ENCODE assay signal across 10 cellular contexts in the genomic region with DNA sequence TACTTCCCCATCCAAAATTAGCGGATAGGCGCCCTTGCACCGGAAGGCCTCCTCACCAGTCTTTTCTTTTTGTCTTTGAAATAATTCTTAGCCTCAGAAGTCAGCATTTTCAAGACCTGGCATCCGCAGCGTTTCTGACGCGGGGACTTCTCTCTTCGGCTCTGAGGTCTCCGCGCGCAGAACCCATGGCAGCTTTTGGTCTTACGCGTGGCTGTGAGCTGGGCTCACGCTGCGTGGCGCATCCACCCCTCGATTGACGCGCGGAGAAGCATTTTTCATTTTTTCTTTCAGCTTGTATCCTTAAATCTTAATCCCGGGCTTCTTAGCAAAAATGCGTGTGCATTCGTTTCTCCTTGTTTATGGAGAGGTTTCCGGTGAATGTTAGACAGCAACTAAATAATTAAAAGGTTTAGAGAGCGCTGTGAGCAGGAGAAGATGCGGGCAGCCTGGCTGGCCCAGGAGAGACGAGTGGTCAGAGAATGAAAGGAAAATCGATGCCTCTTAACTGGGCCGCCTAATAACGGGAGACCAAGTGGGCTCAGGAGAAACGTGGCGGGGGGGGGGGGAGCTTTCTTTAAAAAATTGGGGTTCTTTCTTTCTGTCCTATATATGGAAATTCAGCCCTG. TPM values are rescaled to one million over a fixed set of nuclear protein-coding genes. Genes with fewer than 3 reads are reported as not detected.
DNase-seq lines count a peak whose midpoint lies in the region; ATAC-seq, FAIRE-seq and TF ChIP-seq lines count a peak whose summit lies in the region.
"Had no signal": no experiment of that assay in that cellular context is flagged by ENCODE, and none has a peak within 500 bp of the region (broad histone marks: within the 10 kb centered on the region; RNA-seq: fewer than 3 reads in every experiment).

No MANE protein-coding gene starts in this region.

- WGBS in HepG2 (ENCODE audit: low lambda C conversion rate) = 64% methylated on average over 32 of the region's 32 CpGs
- 13% methylated on average over 32 of the region's 32 CpGs for WGBS in right lobe of liver (ENCODE audit: insufficient coverage, low coverage, low lambda C conversion rate, missing lambda C conversion rate)
- WGBS in tibial nerve, 2 donors = 9 to 10% methylated on average over 32 of the region's 32 CpGs
- 8 to 15% (median 13%) methylated on average over 31 to 32 of the region's 32 CpGs for WGBS in psoas muscle, 3 donors

- DNase-seq in HepG2 (ENCODE audit: low spot score) (no peak), right lobe of liver (no peak), kidney (no peak), type B pancreatic cell (ENCODE audit: extremely low spot score, unreplicated experiment) (no peak), tibial nerve (ENCODE audit: low spot score in 2 of 2) (no peak), sciatic nerve (ENCODE audit: low spot score) (no peak), psoas muscle (no peak)

- intact Hi-C loops in HepG2 (cut with micrococcal nuclease; ENCODE audit: unreplicated experiment) = no loop called here
- intact Hi-C loops in right lobe of liver (cut with DNase I) = no loop called here
- intact Hi-C loops in kidney (cut with DNase I) = no loop called here
- intact Hi-C loops in sciatic nerve (cut with DNase I) = no loop called here
- intact Hi-C loops in psoas muscle (cut with DNase I) = no loop called here

- POLR2A ChIA-PET in HepG2 (lab: Yijun Ruan, JAX) = no interaction called here

- H3K36me3 Mint-ChIP-seq in activated T-helper 17 cell treated with anti-CD3 and anti-CD28 coated beads, Interleukin-2, amount 50 U/mL, for 72 hours (ENCODE audit: low read depth) = peaks cover 47% of the 10 kb centered on the region
- H3K36me3 Mint-ChIP-seq in type B pancreatic cell = peaks cover 13% of the 10 kb centered on the region

- peaks cover 28% of the 10 kb centered on the region for H3K27me3 Mint-ChIP-seq in activated T-helper 17 cell treated with anti-CD3 and anti-CD28 coated beads, Interleukin-2, amount 50 U/mL, for 72 hours
- H3K27me3 Mint-ChIP-seq in type B pancreatic cell = peaks cover 62% of the 10 kb centered on the region

- H2AFZ ChIP-seq in HepG2 (ENCODE audit: low read length) = no peak overlapping the region

- FAIRE-seq in HepG2 (lab: Jason Lieb, UNC) (no peak), kidney (lab: Jason Lieb, UNC) (no peak)
- FAIRE-seq: bronchial epithelial cell had no signal

- peaks cover 15% of the 10 kb centered on the region; the same call in 1 of the 2 replicates for H3K4me1 ChIP-seq in HepG2 (ENCODE audit: insufficient read depth, low read length)
- H3K4me1 ChIP-seq in right lobe of liver = peaks cover 0 to 44% (median 15%) of the 10 kb centered on the region in 4 donors
- peaks cover 0 to 12% of the 10 kb centered on the region in 2 donors for H3K4me1 ChIP-seq in kidney (ENCODE audit: control insufficient read depth in 1 of 2, insufficient read depth in 1 of 2, low read depth in 1 of 2, low read length in 2 of 2)
- H3K4me1 ChIP-seq in tibial nerve = peaks cover 0 to 83% (median 54%) of the 10 kb centered on the region in 4 donors
- H3K4me1 ChIP-seq in psoas muscle = peaks cover 37% of the 10 kb centered on the region

- TF ChIP-seq CTCF in HepG2 (CRISPR knock-in tag; IDR thresholded peaks at IDR 0.05) (no peak), right lobe of liver (IDR thresholded peaks at IDR 0.05) (no peak), kidney (IDR thresholded peaks at IDR 0.05; ENCODE audit: borderline replicate concordance, extremely low read depth, insufficient read depth) (no peak), type B pancreatic cell (conservative IDR thresholded peaks at IDR 0.05) (no peak), tibial nerve (IDR thresholded peaks at IDR 0.05) (no peak), psoas muscle (IDR thresholded peaks at IDR 0.05) (no peak)

- ATAC-seq in HepG2 = no peak
- ATAC-seq in right lobe of liver = no peak
- no peak for ATAC-seq in activated T-helper 17 cell treated with anti-CD3 and anti-CD28 coated beads, Interleukin-2, amount 50 U/mL, for 72 hours (replicated peaks)
- no peak for ATAC-seq in sciatic nerve
- no peak for ATAC-seq in psoas muscle

- in situ Hi-C loops in HepG2 (cut with HindIII; ENCODE audit: extremely low pct_ligation_motif_present, low pct_unique_long_range_greater_than_20kb) = no loop called here

- no peak for TF ChIP-seq RAD21 in HepG2 (CRISPR knock-in tag; IDR thresholded peaks at IDR 0.05)

- CTCF ChIA-PET in HepG2 (lab: Yijun Ruan, JAX; ENCODE audit: low intra/inter-chr PET ratio, low total read pairs) = no interaction called here

- TF ChIP-seq EP300 in HepG2 (IDR thresholded peaks at IDR 0.05; ENCODE audit: low read depth in 2 of 2, low read length in 2 of 2) (no peak), HepG2 (CRISPR knock-in tag; IDR thresholded peaks at IDR 0.05; ENCODE audit: borderline replicate concordance) (no peak), tibial nerve (IDR thresholded peaks at IDR 0.05) (peak in 1 of 2 donors; percentile 53)

- no peaks in the 10 kb centered on the region for H3K79me2 ChIP-seq in HepG2 (ENCODE audit: insufficient read depth, low read length)

- H3K27me3 ChIP-seq in HepG2 (ENCODE audit: control insufficient read depth in 1 of 2, insufficient read depth in 2 of 2, low read length in 2 of 2) (peaks cover 14 to 79% of the 10 kb centered on the region in 2 experiments), right lobe of liver (peaks cover 7 to 39% of the 10 kb centered on the region in 2 donors), tibial nerve (peaks cover 5 to 100% of the 10 kb centered on the region in 2 donors), psoas muscle (ENCODE audit: insufficient read depth in 3 of 3, low read length in 2 of 3) (peaks cover 0 to 100% (median 49%) of the 10 kb centered on the region in 3 donors)

- H3K4me3 ChIP-seq in HepG2 (replicated peaks in 1 of 3; ENCODE audit: insufficient read depth in 1 of 3, low read depth in 2 of 3, low read length in 3 of 3) (no peak overlapping the region), right lobe of liver (no peak overlapping the region), kidney (ENCODE audit: low read length in 2 of 2) (peak overlapping the region; percentile 24 to 47), tibial nerve (no peak overlapping the region), psoas muscle (no peak overlapping the region)

- BruUV-seq in HepG2 (replicated peaks; lab: Mats Ljungman, UMichigan) = no TSS peak

- no peaks in the 10 kb centered on the region for H3K36me3 ChIP-seq in HepG2 (replicated peaks in 1 of 2; ENCODE audit: control insufficient read depth in 1 of 2, insufficient read depth in 2 of 2, low read length in 2 of 2)
- no peaks in the 10 kb centered on the region for H3K36me3 ChIP-seq in right lobe of liver
- no peaks in the 10 kb centered on the region for H3K36me3 ChIP-seq in kidney (ENCODE audit: control insufficient read depth in 1 of 2, insufficient read depth in 2 of 2, low read length in 2 of 2)
- H3K36me3 ChIP-seq in tibial nerve = no peaks in the 10 kb centered on the region
- no peaks in the 10 kb centered on the region for H3K36me3 ChIP-seq in psoas muscle (ENCODE audit: insufficient read depth in 1 of 2, low read depth in 1 of 2)
- H3K36me3 ChIP-seq: BLaER1 treated with 17β-estradiol and CSF1 and Interleukin-3, amounts not matched to agents 10 nM and 100 nM had no signal

- no peak overlapping the region for H3K4me2 ChIP-seq in HepG2 (ENCODE audit: low read depth, low read length)

- H3K4me3 Mint-ChIP-seq in activated T-helper 17 cell treated with anti-CD3 and anti-CD28 coated beads, Interleukin-2, amount 50 U/mL, for 72 hours = peak overlapping the region; percentile 98
- peak overlapping the region; percentile 97 for H3K4me3 Mint-ChIP-seq in type B pancreatic cell

- no peaks in the 10 kb centered on the region for H3K9me3 Mint-ChIP-seq in activated T-helper 17 cell treated with anti-CD3 and anti-CD28 coated beads, Interleukin-2, amount 50 U/mL, for 72 hours
- H3K9me3 Mint-ChIP-seq in type B pancreatic cell = no peaks in the 10 kb centered on the region

- H3K9ac ChIP-seq in HepG2 (ENCODE audit: insufficient read depth, low read depth, low read length) = no peak overlapping the region
- peak overlapping the region; percentile 32 to 55 for H3K9ac ChIP-seq in kidney (ENCODE audit: low read length in 2 of 2)
- H3K9ac ChIP-seq: BLaER1 treated with 17β-estradiol and CSF1 and Interleukin-3, amounts not matched to agents 10 nM and 100 nM had no signal

- H4K20me1 ChIP-seq in HepG2 (ENCODE audit: insufficient read depth, low read length) = peaks cover 26% of the 10 kb centered on the region; the same call in 1 of the 2 replicates

- peaks cover 15% of the 10 kb centered on the region for H3K4me1 Mint-ChIP-seq in activated T-helper 17 cell treated with anti-CD3 and anti-CD28 coated beads, Interleukin-2, amount 50 U/mL, for 72 hours
- H3K4me1 Mint-ChIP-seq in type B pancreatic cell (ENCODE audit: unreplicated experiment) = peaks cover 19% of the 10 kb centered on the region

- H3K27ac ChIP-seq in HepG2 (ENCODE audit: extremely low read length, insufficient read depth, low read length) (no peak overlapping the region), right lobe of liver (no peak overlapping the region), kidney (ENCODE audit: low read depth in 2 of 2, low read length in 2 of 2) (peak overlapping the region; percentile 45 to 89), tibial nerve (no peak overlapping the region), psoas muscle (no peak overlapping the region)
- H3K27ac ChIP-seq: BLaER1 treated with 17β-estradiol and CSF1 and Interleukin-3, amounts not matched to agents 10 nM and 100 nM had no signal

- no peak for TF ChIP-seq POLR2A in HepG2 (IDR thresholded peaks at IDR 0.05; ENCODE audit: insufficient read depth in 1 of 2, low read depth in 2 of 2, low read length in 2 of 2)
- TF ChIP-seq POLR2A in right lobe of liver (IDR thresholded peaks at IDR 0.05) = no peak
- no peak for TF ChIP-seq POLR2A in tibial nerve (IDR thresholded peaks at IDR 0.05)

- H3K9me3 ChIP-seq in HepG2 (ENCODE audit: low read length) (no peaks in the 10 kb centered on the region), right lobe of liver (no peaks in the 10 kb centered on the region), kidney (ENCODE audit: control insufficient read depth in 1 of 2, low read length in 2 of 2) (no peaks in the 10 kb centered on the region), tibial nerve (no peaks in the 10 kb centered on the region), psoas muscle (no peaks in the 10 kb centered on the region)

- H3K27ac Mint-ChIP-seq in activated T-helper 17 cell treated with anti-CD3 and anti-CD28 coated beads, Interleukin-2, amount 50 U/mL, for 72 hours = no peak overlapping the region
- peak overlapping the region; percentile 97 for H3K27ac Mint-ChIP-seq in type B pancreatic cell

RNA-seq across cellular contexts. Expression of a gene that starts 2.0 kb away (rescaled TPM):
- not detected in 2 replicates for total RNA-seq in HepG2 (2016; rRNA removed; fragmentation: Illumina TruSeq; extraction: Trizol)
- total RNA-seq in HepG2 (2016; cell fraction: cytosol; rRNA removed; fragmentation: Illumina TruSeq; extraction: Trizol; ENCODE audit: low read depth) = not detected in 2 replicates
- not detected in 2 replicates for total RNA-seq in HepG2 (2016; cell fraction: insoluble cytoplasmic fraction; rRNA removed; fragmentation: Illumina TruSeq; extraction: Trizol)
- not detected in 2 replicates for total RNA-seq in HepG2 (2016; cell fraction: membrane; rRNA removed; fragmentation: Illumina TruSeq; extraction: Trizol)
- total RNA-seq in HepG2 (2016; cell fraction: nucleus; rRNA removed; fragmentation: Illumina TruSeq; extraction: Trizol) = not detected in 2 replicates
- polyA plus RNA-seq in HepG2 (2011; rRNA removed) = not detected in 2 replicates
- not detected in 2 replicates for polyA plus RNA-seq in HepG2 (2011; cell fraction: cytosol; rRNA removed)
- not detected in 2 replicates for polyA plus RNA-seq in HepG2 (2011; cell fraction: nucleus; rRNA removed)
- polyA plus RNA-seq in HepG2 (2012) = not detected in 2 replicates
- polyA plus RNA-seq in HepG2 (2016; cell fraction: cytosol; fragmentation: Illumina TruSeq; extraction: Trizol; ENCODE audit: low read depth) = not detected in 2 replicates
- not detected in 2 replicates for polyA plus RNA-seq in HepG2 (2016; cell fraction: insoluble cytoplasmic fraction; fragmentation: Illumina TruSeq; extraction: Trizol; ENCODE audit: low read depth)
- not detected in 2 replicates for polyA plus RNA-seq in HepG2 (2016; cell fraction: membrane; fragmentation: Illumina TruSeq; extraction: Trizol; ENCODE audit: low read depth)
- polyA plus RNA-seq in HepG2 (2016; cell fraction: nucleus; fragmentation: Illumina TruSeq; extraction: Trizol; ENCODE audit: insufficient read depth, low read depth) = not detected in 2 replicates
- not detected in 2 replicates for polyA minus RNA-seq in HepG2 (2011; rRNA and poly(A)+ RNA removed; ENCODE audit: low replicate concordance)
- not detected in 2 replicates for polyA minus RNA-seq in HepG2 (2011; cell fraction: cytosol; rRNA and poly(A)+ RNA removed)
- polyA minus RNA-seq in HepG2 (2011; cell fraction: nucleus; rRNA and poly(A)+ RNA removed) = not detected in 2 replicates
- total RNA-seq in right lobe of liver = 1 to 10 TPM in 1 of 6 experiments, under 1 TPM in 4, not detected in 1; 0.26 to 1.0 (median 0.53) TPM
- total RNA-seq in activated T-helper 17 cell treated with anti-CD3 and anti-CD28 coated beads, Interleukin-2, amount 50 U/mL, for 72 hours = 10 to 100 TPM; 14.2 to 25.2 TPM
- 23.5 TPM for total RNA-seq in kidney
- 45.9 TPM for polyA plus RNA-seq in kidney (ENCODE audit: insufficient read depth, low read depth, low replicate concordance)
- 18.5 and 71.4 TPM in 2 replicates for total RNA-seq in type B pancreatic cell (ENCODE audit: low replicate concordance)
- total RNA-seq in tibial nerve = under 1 TPM in 1 of 4 donors, not detected in 3; 0.60 TPM
- total RNA-seq in sciatic nerve = 2.6 TPM
- total RNA-seq in psoas muscle = 1 to 10 TPM in 2 of 4 donors, under 1 TPM in 2; 0.64 to 1.8 (median 0.89) TPM
- polyA plus RNA-seq in psoas muscle = 1 to 10 TPM in 1 of 3 donors, under 1 TPM in 2; 0.64 to 1.2 (median 0.74) TPM

Comparison
In these comparisons a context has a peak if more than half of its experiments do, and no peak if none do; other contexts are left out.
1. H3K27ac ChIP-seq: peak in kidney (2 of 2); none in HepG2 (single experiment), right lobe of liver (0 of 3), tibial nerve (0 of 4) and psoas muscle (single experiment).
2. H3K4me3 ChIP-seq: peak in kidney (2 of 2); none in HepG2 (0 of 3), right lobe of liver (0 of 3), tibial nerve (0 of 4) and psoas muscle (single experiment).